Comparison of ENCODE assay signal across 1 cellular context in the genomic region with DNA sequence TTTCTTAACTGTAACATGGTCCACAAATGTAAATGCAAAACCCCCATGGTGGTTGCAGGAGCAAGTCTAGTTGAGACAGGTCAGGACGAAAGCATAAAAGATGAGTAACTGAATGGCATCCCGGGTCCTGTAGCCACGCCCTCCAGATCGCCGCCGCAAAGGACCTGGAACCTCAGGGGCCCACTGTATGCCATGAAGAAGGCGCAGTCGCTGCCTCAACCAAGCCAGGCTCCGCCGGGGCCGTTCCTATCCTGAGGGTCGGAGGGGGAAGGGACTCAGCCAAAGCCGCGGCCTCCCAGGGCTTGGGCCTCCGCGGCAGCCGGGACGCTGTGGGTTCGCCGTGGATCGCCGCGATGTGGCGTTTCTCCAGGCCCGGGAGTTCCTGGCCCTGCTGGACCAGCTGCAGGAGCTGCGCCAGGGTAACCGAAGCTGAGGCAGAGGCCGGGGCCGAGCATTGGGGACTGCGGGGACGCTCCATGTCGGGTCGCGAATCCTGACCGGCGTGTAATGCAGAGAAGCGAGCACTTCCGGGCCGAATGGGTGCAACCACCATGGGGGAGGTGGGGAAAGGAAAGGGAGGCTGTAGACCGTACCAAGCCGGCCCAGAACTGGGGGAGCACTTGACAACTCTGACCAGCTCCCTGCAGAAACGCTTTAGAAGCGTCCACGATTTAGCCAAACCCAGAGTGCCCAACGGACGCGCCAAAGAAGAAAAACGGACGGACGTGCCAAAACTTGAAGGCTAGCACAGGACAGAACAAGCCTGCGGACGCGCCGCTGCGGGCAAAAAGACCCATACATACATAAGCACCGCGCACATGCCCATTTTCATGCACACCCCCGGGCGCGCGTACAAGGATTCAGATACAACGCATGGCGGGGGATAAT.
A peak's percentile ranks its signal among the peaks of the same experiment; 100 is the strongest.
TF ChIP-seq lines count a peak whose summit lies in the region.

No MANE protein-coding gene starts in this region.

TF ChIP-seq in H1, 55 proteins besides CTCF, POLR2A, EP300 and RAD21 (continues in another document):
- no peak for TF ChIP-seq CHD7 (IDR thresholded peaks at IDR 0.05; ENCODE audit: insufficient replicate concordance, low read length)
- peak; percentile 94 for TF ChIP-seq CHD1 (IDR thresholded peaks at IDR 0.05; ENCODE audit: low read depth, low read length)
- TF ChIP-seq RNF2 (IDR thresholded peaks at IDR 0.05; ENCODE audit: borderline replicate concordance, low read depth, low read length, missing control alignments, poor library complexity, severe bottlenecking) = no peak
- no peak for TF ChIP-seq POU5F1 (IDR thresholded peaks at IDR 0.05; ENCODE audit: low read depth, low read length)
- no peak for TF ChIP-seq TCF12 (IDR thresholded peaks at IDR 0.05; ENCODE audit: low read depth, low read length)
- peak; percentile 32 for TF ChIP-seq ATF2 (IDR thresholded peaks at IDR 0.05; ENCODE audit: low read length)
- TF ChIP-seq ATF3 (IDR thresholded peaks at IDR 0.05; ENCODE audit: insufficient read depth, low read depth, low read length) = no peak
- no peak for TF ChIP-seq SIRT6 (IDR thresholded peaks at IDR 0.05; ENCODE audit: low read length)
- no peak for TF ChIP-seq FOSL1 (IDR thresholded peaks at IDR 0.05; ENCODE audit: insufficient read depth, low read depth, low read length)
- peak; percentile 3; the same call in 1 of the 2 replicates for TF ChIP-seq TEAD4 (IDR thresholded peaks at IDR 0.05; ENCODE audit: low read depth, low read length)
- TF ChIP-seq CEBPB (IDR thresholded peaks at IDR 0.05; ENCODE audit: low read depth, low read length) = no peak
- TF ChIP-seq EGR1 (IDR thresholded peaks at IDR 0.05; ENCODE audit: borderline replicate concordance, low read depth, low read length) = no peak
- TF ChIP-seq TAF7 (optimal IDR thresholded peaks at IDR 0.05; ENCODE audit: borderline replicate concordance, low read depth, low read length) = peak; percentile 81
- TF ChIP-seq MAFK (IDR thresholded peaks at IDR 0.05; ENCODE audit: low read depth, low read length) = no peak
- 0 out of 2 replicates have a peak, but pooled peaks have one; percentile 65 for TF ChIP-seq SP4 (IDR thresholded peaks at IDR 0.05; ENCODE audit: low read length)
- peak; percentile 96 for TF ChIP-seq JUND (IDR thresholded peaks at IDR 0.05; ENCODE audit: low read length)
- TF ChIP-seq NRF1 (IDR thresholded peaks at IDR 0.05; ENCODE audit: low read depth, low read length) = no peak
- TF ChIP-seq CBX8 (IDR thresholded peaks at IDR 0.05; ENCODE audit: borderline replicate concordance, low read depth, low read length) = no peak
- peak; percentile 5; the same call in 1 of the 2 replicates for TF ChIP-seq YY1 (IDR thresholded peaks at IDR 0.05; ENCODE audit: low read depth, low read length)
- TF ChIP-seq KDM4A (IDR thresholded peaks at IDR 0.05; ENCODE audit: low read depth, low read length, severe bottlenecking) = peak; percentile 52
- 0 out of 2 replicates have a peak, but pooled peaks have one; percentile 40 for TF ChIP-seq KDM5A (IDR thresholded peaks at IDR 0.05; ENCODE audit: low read length)
- no peak for TF ChIP-seq EZH2 (IDR thresholded peaks at IDR 0.05; ENCODE audit: low read depth, low read length, severe bottlenecking)
- peak; percentile 86 for TF ChIP-seq ASH2L (IDR thresholded peaks at IDR 0.05; ENCODE audit: low read length)
- peak; percentile 48 for TF ChIP-seq SIX5 (IDR thresholded peaks at IDR 0.05; ENCODE audit: low read depth, low read length)
- peak; percentile 98 for TF ChIP-seq PHF8 (conservative IDR thresholded peaks at IDR 0.05; ENCODE audit: low read depth, low read length)
- TF ChIP-seq HDAC2 (IDR thresholded peaks at IDR 0.05; ENCODE audit: borderline replicate concordance in 1 of 2, low read depth in 2 of 2, low read length in 2 of 2) = 0 out of 4 replicates have a peak, but pooled peaks of 1 of the 2 experiments have one; percentile 45
- no peak for TF ChIP-seq ZNF274 (IDR thresholded peaks at IDR 0.05; ENCODE audit: borderline replicate concordance, extremely low read depth, low read length)
- no peak for TF ChIP-seq BCL11A (IDR thresholded peaks at IDR 0.05; ENCODE audit: low read depth in 2 of 2, low read length in 2 of 2)
- TF ChIP-seq HDAC6 (IDR thresholded peaks at IDR 0.05; ENCODE audit: low read depth, low read length) = no peak
- no peak for TF ChIP-seq SRF (IDR thresholded peaks at IDR 0.05; ENCODE audit: low read depth, low read length)
- no peak for TF ChIP-seq BRCA1 (IDR thresholded peaks at IDR 0.05; ENCODE audit: low read depth, low read length)
- no peak for TF ChIP-seq SUZ12 (IDR thresholded peaks at IDR 0.05; ENCODE audit: low read length)
- no peak for TF ChIP-seq GTF2F1 (IDR thresholded peaks at IDR 0.05; ENCODE audit: borderline replicate concordance, low read depth, low read length)
- peak; percentile 15 for TF ChIP-seq SAP30 (IDR thresholded peaks at IDR 0.05; ENCODE audit: insufficient read depth, insufficient replicate concordance, low read length)
- no peak for TF ChIP-seq RXRA (IDR thresholded peaks at IDR 0.05; ENCODE audit: insufficient read depth, low read depth, low read length)
- peak; percentile 53; the same call in 1 of the 2 replicates for TF ChIP-seq CREB1 (IDR thresholded peaks at IDR 0.05)
- no peak for TF ChIP-seq SP2 (IDR thresholded peaks at IDR 0.05; ENCODE audit: low read length)
- peak; percentile 71; the same call in 1 of the 2 replicates for TF ChIP-seq SP1 (IDR thresholded peaks at IDR 0.05; ENCODE audit: low read depth, low read length)
- TF ChIP-seq RBBP5 (IDR thresholded peaks at IDR 0.05; ENCODE audit: borderline replicate concordance, low read depth, low read length) = peak; percentile 83; the same call in 1 of the 2 replicates
- TF ChIP-seq CBX5 (IDR thresholded peaks at IDR 0.05; ENCODE audit: low read depth, low read length) = no peak
- 0 out of 2 replicates have a peak, but pooled peaks have one; percentile 60 for TF ChIP-seq GABPA (IDR thresholded peaks at IDR 0.05; ENCODE audit: borderline replicate concordance, insufficient read depth, low read length)
- TF ChIP-seq RFX5 (IDR thresholded peaks at IDR 0.05; ENCODE audit: borderline replicate concordance, low read depth, low read length) = no peak
- TF ChIP-seq TBP (IDR thresholded peaks at IDR 0.05; ENCODE audit: low read depth, low read length) = peak; percentile 81
- no peak for TF ChIP-seq NANOG (IDR thresholded peaks at IDR 0.05; ENCODE audit: insufficient read depth, low read depth, low read length, poor library complexity, severe bottlenecking)
- TF ChIP-seq, protein P1, sequence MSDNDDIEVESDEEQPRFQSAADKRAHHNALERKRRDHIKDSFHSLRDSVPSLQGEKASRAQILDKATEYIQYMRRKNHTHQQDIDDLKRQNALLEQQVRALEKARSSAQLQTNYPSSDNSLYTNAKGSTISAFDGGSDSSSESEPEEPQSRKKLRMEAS (IDR thresholded peaks at IDR 0.05) = peak; percentile 44; the same call in 1 of the 2 replicates
- TF ChIP-seq POLR2AphosphoS5 (IDR thresholded peaks at IDR 0.05; ENCODE audit: low read depth, low read length) = peak; percentile 97
- no peak for TF ChIP-seq JUN (IDR thresholded peaks at IDR 0.05; ENCODE audit: low read depth, low read length)
- TF ChIP-seq CTBP2 (IDR thresholded peaks at IDR 0.05; ENCODE audit: borderline replicate concordance, insufficient read depth, insufficient read length, low read length) = no peak
- peak in 1 of 2 experiments; percentile 70; a peak in 2 of 4 replicates for TF ChIP-seq SIN3A (conservative IDR thresholded peaks at IDR 0.05 in 1 of 2, IDR thresholded peaks at IDR 0.05 in 1 of 2; ENCODE audit: low read depth in 1 of 2, low read length in 2 of 2)
- TF ChIP-seq KDM1A (IDR thresholded peaks at IDR 0.05; ENCODE audit: borderline replicate concordance, low read length) = no peak; the same call in 1 of the 2 replicates
- peak; percentile 40 for TF ChIP-seq CHD2 (IDR thresholded peaks at IDR 0.05; ENCODE audit: low read length)
- TF ChIP-seq BACH1 (IDR thresholded peaks at IDR 0.05; ENCODE audit: low read length) = peak; percentile 46; the same call in 1 of the 2 replicates
- TF ChIP-seq TAF1 (IDR thresholded peaks at IDR 0.05; ENCODE audit: low read depth, low read length) = peak; percentile 94
- TF ChIP-seq E2F6 (IDR thresholded peaks at IDR 0.05) = no peak
